8 cellular contexts compared by ENCODE assay signal in genomic region chr1:172638885-172639831, GRCh38. TPM values are rescaled to one million over a fixed set of nuclear protein-coding genes. Genes with fewer than 3 reads are reported as not detected.
DNase-seq lines count a peak whose midpoint lies in the region; ATAC-seq and TF ChIP-seq lines count a peak whose summit lies in the region.

No MANE protein-coding gene starts in this region.

- peaks cover 31 to 40% of the 10 kb centered on the region in 2 donors for H3K4me1 Mint-ChIP-seq in stimulated activated naive B cell treated with anti-CD40 and anti-IgM and Interleukin-4, amounts not matched to agents 10 μg/mL and 1 μg/mL and 100 μg/mL, for 72 hours

- H3K27ac Mint-ChIP-seq in stimulated activated naive B cell treated with anti-CD40 and anti-IgM and Interleukin-4, amounts not matched to agents 10 μg/mL and 1 μg/mL and 100 μg/mL, for 72 hours = peak overlapping the region; percentile 48

- H3K4me3 ChIP-seq in dorsolateral prefrontal cortex = no peak overlapping the region

- no peaks in the 10 kb centered on the region for H3K27me3 Mint-ChIP-seq in stimulated activated naive B cell treated with anti-CD40 and anti-IgM and Interleukin-4, amounts not matched to agents 10 μg/mL and 1 μg/mL and 100 μg/mL, for 72 hours

- peaks cover 0 to under 1% (median 0%) of the 10 kb centered on the region in 45 donors for H3K27me3 ChIP-seq in dorsolateral prefrontal cortex

- no peaks in the 10 kb centered on the region for H3K36me3 Mint-ChIP-seq in stimulated activated naive B cell treated with anti-CD40 and anti-IgM and Interleukin-4, amounts not matched to agents 10 μg/mL and 1 μg/mL and 100 μg/mL, for 72 hours

- H3K27ac ChIP-seq in dorsolateral prefrontal cortex = no peak overlapping the region

- peaks cover 0 to 3% of the 10 kb centered on the region in 2 donors for H3K9me3 Mint-ChIP-seq in stimulated activated naive B cell treated with anti-CD40 and anti-IgM and Interleukin-4, amounts not matched to agents 10 μg/mL and 1 μg/mL and 100 μg/mL, for 72 hours

- DNase-seq in AG08395 (ENCODE audit: low spot score) = peak; percentile 82
- peak; percentile 86 for DNase-seq in NCI-H526 treated with DMSO at 0.1 percent for 48 hours (lab: John Stamatoyannopoulos, UW)
- DNase-seq in activated T-cell treated with anti-CD3 and anti-CD28 coated beads, Interleukin-2, amount 50 U/mL, for 48 hours = peak; percentile 84 to 86
- DNase-seq in kidney glomerular epithelial cell (lab: John Stamatoyannopoulos, UW) = peak; percentile 95
- DNase-seq in stimulated activated naive B cell treated with anti-CD40 and anti-IgM and Interleukin-4, amounts not matched to agents 10 μg/mL and 1 μg/mL and 100 μg/mL, for 72 hours = peak; percentile 6
- no peak for DNase-seq in dorsolateral prefrontal cortex

- ATAC-seq in GM21526 (IDR thresholded peaks at IDR 0.05; ENCODE audit: low FRiP score, unreplicated experiment) (peak; percentile 80), GM18868 (IDR thresholded peaks at IDR 0.05; ENCODE audit: unreplicated experiment) (no peak)
- ATAC-seq in stimulated activated naive B cell treated with anti-CD40 and anti-IgM and Interleukin-4, amounts not matched to agents 10 μg/mL and 1 μg/mL and 100 μg/mL, for 72 hours (replicated peaks) = peak; percentile 51 to 59

- peak overlapping the region in 1 of 2 donors; percentile 34 for H3K4me3 Mint-ChIP-seq in stimulated activated naive B cell treated with anti-CD40 and anti-IgM and Interleukin-4, amounts not matched to agents 10 μg/mL and 1 μg/mL and 100 μg/mL, for 72 hours

- intact Hi-C loops in dorsolateral prefrontal cortex (cut with DNase I) = no loop called here

- no peak for TF ChIP-seq CTCF in dorsolateral prefrontal cortex (IDR thresholded peaks at IDR 0.05 in 54 of 56, conservative IDR thresholded peaks at IDR 0.05 in 2 of 56; ENCODE audit: low read depth in 1 of 56, partially characterized antibody in 56 of 56)

RNA-seq across cellular contexts. Expression of gene FASLG, which starts 19.7 kb away (rescaled TPM):
- total RNA-seq in dorsolateral prefrontal cortex = under 1 TPM in 9 of 120 experiments, not detected in 111; 0.24 to 0.83 (median 0.43) TPM

Comparison
In these comparisons a context has a peak if more than half of its experiments do, and no peak if none do; other contexts are left out.
1. DNase-seq: peak in AG08395 (single experiment), NCI-H526 treated with DMSO at 0.1 percent for 48 hours (single experiment), activated T-cell treated with anti-CD3 and anti-CD28 coated beads, Interleukin-2, amount 50 U/mL, for 48 hours (2 of 2), kidney glomerular epithelial cell (single experiment) and stimulated activated naive B cell treated with anti-CD40 and anti-IgM and Interleukin-4, amounts not matched to agents 10 μg/mL and 1 μg/mL and 100 μg/mL, for 72 hours (single experiment); none in dorsolateral prefrontal cortex (0 of 10).